1 cellular context compared by ENCODE assay signal in the genomic region with DNA sequence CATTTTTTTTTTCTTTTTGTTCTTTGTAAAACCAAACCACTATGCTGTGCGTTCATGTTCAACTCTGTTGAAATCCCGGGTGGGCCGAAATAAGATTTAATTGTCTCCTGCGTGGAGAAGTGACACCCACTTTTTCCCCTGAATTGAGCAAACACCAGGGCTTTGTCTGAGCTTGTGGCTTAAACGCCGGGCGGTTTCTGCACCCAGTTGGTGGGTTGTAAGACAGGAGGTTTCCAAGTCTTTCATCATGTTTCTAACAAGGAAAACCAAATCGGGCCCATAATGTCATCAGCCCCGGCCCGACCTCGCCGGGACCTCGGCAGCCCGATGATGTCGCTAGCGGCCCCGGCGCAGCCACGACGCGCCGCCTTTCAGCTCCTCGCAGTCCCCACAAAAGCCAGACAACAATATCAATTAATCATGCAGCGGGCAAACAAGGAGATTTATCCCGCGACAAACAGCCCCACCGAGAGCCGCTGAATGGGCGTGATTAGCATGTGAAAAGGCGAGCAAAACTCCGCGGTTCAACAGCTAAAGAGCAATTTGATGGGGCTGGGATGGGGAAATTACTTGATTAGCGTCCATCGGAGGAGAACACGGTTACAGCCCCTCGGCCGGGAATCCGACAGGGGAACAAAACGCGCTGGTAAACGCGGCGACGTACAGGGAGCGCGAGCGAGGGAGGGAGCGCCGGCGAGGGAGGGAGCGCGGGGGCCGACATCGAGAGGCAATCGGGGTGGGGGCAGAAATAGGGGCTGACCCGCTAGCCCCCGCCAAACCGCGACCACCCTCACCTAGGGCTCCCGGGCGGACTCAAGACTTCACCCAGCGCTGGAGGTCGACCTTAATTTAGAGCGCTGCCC.
TF ChIP-seq lines count a peak whose summit lies in the region.

No MANE protein-coding gene starts in this region.

TF ChIP-seq in GM12878, 131 proteins besides CTCF, POLR2A, EP300 and RAD21 (continued from another document):
- TF ChIP-seq, protein P1, sequence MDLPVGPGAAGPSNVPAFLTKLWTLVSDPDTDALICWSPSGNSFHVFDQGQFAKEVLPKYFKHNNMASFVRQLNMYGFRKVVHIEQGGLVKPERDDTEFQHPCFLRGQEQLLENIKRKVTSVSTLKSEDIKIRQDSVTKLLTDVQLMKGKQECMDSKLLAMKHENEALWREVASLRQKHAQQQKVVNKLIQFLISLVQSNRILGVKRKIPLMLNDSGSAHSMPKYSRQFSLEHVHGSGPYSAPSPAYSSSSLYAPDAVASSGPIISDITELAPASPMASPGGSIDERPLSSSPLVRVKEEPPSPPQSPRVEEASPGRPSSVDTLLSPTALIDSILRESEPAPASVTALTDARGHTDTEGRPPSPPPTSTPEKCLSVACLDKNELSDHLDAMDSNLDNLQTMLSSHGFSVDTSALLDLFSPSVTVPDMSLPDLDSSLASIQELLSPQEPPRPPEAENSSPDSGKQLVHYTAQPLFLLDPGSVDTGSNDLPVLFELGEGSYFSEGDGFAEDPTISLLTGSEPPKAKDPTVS (IDR thresholded peaks at IDR 0.05; ENCODE audit: low read depth, low read length) = no peak
- TF ChIP-seq EZH2 (IDR thresholded peaks at IDR 0.05; ENCODE audit: borderline replicate concordance, control insufficient read depth, low read depth, low read length) = peak; percentile 28; the same call in 1 of the 2 replicates
- TF ChIP-seq RB1 (IDR thresholded peaks at IDR 0.05; ENCODE audit: borderline replicate concordance) = no peak
TF ChIP-seq in GM12878: peak in this region for 2.
